8 cellular contexts compared by ENCODE assay signal in genomic region chr2:112542123-112542973, GRCh38. TPM values are rescaled to one million over a fixed set of nuclear protein-coding genes. Genes with fewer than 3 reads are reported as not detected.
DNase-seq lines count a peak whose midpoint lies in the region; ATAC-seq and TF ChIP-seq lines count a peak whose summit lies in the region.

Gene POLR1B, plus strand, starts transcription at chr2:112542465. Its CDS starts 30 bp downstream, at chr2:112542495.

- CTCF ChIA-PET in activated CD4-positive, alpha-beta T cell treated with anti-CD3 and anti-CD28 coated beads, Interleukin-2, amount 10 ng/mL, durations not matched to agents 7 days and 5 days (lab: Charles Lee): no interaction called here

- H3K9me3 ChIP-seq in left lung: no peaks in the 10 kb centered on the region

- peaks cover 23% of the 10 kb centered on the region for H3K4me1 Mint-ChIP-seq in activated CD4-positive, alpha-beta T cell treated with anti-CD3 and anti-CD28 coated beads, Interleukin-2, amount 10 ng/mL, durations not matched to agents 7 days and 5 days

- peak; percentile 67 to 96 (median 92) for DNase-seq in C1 segment of cervical spinal cord (lab: John Stamatoyannopoulos, UW)
- peak; percentile 65 for DNase-seq in GM19240 (ENCODE audit: insufficient read length, low spot score)
- DNase-seq in NCI-H524 (lab: John Stamatoyannopoulos, UW): peak; percentile 75 to 79
- DNase-seq in activated CD4-positive, alpha-beta T cell treated with anti-CD3 and anti-CD28 coated beads, Interleukin-2, amount 10 ng/mL, durations not matched to agents 7 days and 5 days: peak; percentile 83
- peak; percentile 85 for DNase-seq in dermis blood vessel endothelial cell
- DNase-seq in left lung: peak; percentile 90 to 95
- peak; percentile 64 to 66 for DNase-seq in stimulated activated CD4-positive, alpha-beta T cell treated with anti-CD3 and anti-CD28 coated beads, Interleukin-2, amount 100 ng/mL, for 48 hours

- peaks cover 7% of the 10 kb centered on the region for H3K36me3 Mint-ChIP-seq in activated CD4-positive, alpha-beta T cell treated with anti-CD3 and anti-CD28 coated beads, Interleukin-2, amount 10 ng/mL, durations not matched to agents 7 days and 5 days (ENCODE audit: low read depth)

- no peaks in the 10 kb centered on the region for H3K27me3 Mint-ChIP-seq in activated CD4-positive, alpha-beta T cell treated with anti-CD3 and anti-CD28 coated beads, Interleukin-2, amount 10 ng/mL, durations not matched to agents 7 days and 5 days

- ATAC-seq in HG03442 (IDR thresholded peaks at IDR 0.05; ENCODE audit: unreplicated experiment) (peak; percentile 84), left lung (peak; percentile 96)

- peaks cover 0 to 6% of the 10 kb centered on the region in 2 donors for H3K36me3 ChIP-seq in left lung

- no peaks in the 10 kb centered on the region for H3K27me3 ChIP-seq in left lung

- no peak for TF ChIP-seq CTCF in left lung (IDR thresholded peaks at IDR 0.05)

- intact Hi-C loops in left lung (cut with DNase I): no loop called here

- POLR2A ChIA-PET in activated CD4-positive, alpha-beta T cell treated with anti-CD3 and anti-CD28 coated beads, Interleukin-2, amount 10 ng/mL, durations not matched to agents 7 days and 5 days (lab: Charles Lee): no interaction called here

- no peak within 1 kb of the TSS for H3K4me3 Mint-ChIP-seq in activated CD4-positive, alpha-beta T cell treated with anti-CD3 and anti-CD28 coated beads, Interleukin-2, amount 10 ng/mL, durations not matched to agents 7 days and 5 days

- no peaks in the 10 kb centered on the region for H3K9me3 Mint-ChIP-seq in activated CD4-positive, alpha-beta T cell treated with anti-CD3 and anti-CD28 coated beads, Interleukin-2, amount 10 ng/mL, durations not matched to agents 7 days and 5 days

- H3K4me1 ChIP-seq in left lung: peaks cover 12 to 34% of the 10 kb centered on the region in 2 donors

- no peak within 1 kb of the TSS for H3K27ac Mint-ChIP-seq in activated CD4-positive, alpha-beta T cell treated with anti-CD3 and anti-CD28 coated beads, Interleukin-2, amount 10 ng/mL, durations not matched to agents 7 days and 5 days

- H3K27ac ChIP-seq in left lung: peak within 1 kb of the TSS; percentile 87 to 90

- H3K4me3 ChIP-seq in left lung: peak within 1 kb of the TSS; percentile 91 to 96

RNA-seq across cellular contexts. Expression of gene POLR1B, which starts in this region (rescaled TPM):
- total RNA-seq in activated CD4-positive, alpha-beta T cell treated with anti-CD3 and anti-CD28 coated beads, Interleukin-2, amount 10 ng/mL, durations not matched to agents 7 days and 5 days: 10 to 100 TPM; 34.6 to 35.2 TPM
- total RNA-seq in dermis blood vessel endothelial cell: 16.8 and 22.0 TPM in 2 replicates
- total RNA-seq in left lung: 10 to 100 TPM; 20.2 to 25.3 TPM

Comparison
In these comparisons a context has a peak if more than half of its experiments do, and no peak if none do; other contexts are left out.
1. Peak in every context shown above with its lines: DNase-seq, ATAC-seq, H3K4me3 ChIP-seq and H3K27ac ChIP-seq.